18 cellular contexts compared by ENCODE assay signal in the genomic region with DNA sequence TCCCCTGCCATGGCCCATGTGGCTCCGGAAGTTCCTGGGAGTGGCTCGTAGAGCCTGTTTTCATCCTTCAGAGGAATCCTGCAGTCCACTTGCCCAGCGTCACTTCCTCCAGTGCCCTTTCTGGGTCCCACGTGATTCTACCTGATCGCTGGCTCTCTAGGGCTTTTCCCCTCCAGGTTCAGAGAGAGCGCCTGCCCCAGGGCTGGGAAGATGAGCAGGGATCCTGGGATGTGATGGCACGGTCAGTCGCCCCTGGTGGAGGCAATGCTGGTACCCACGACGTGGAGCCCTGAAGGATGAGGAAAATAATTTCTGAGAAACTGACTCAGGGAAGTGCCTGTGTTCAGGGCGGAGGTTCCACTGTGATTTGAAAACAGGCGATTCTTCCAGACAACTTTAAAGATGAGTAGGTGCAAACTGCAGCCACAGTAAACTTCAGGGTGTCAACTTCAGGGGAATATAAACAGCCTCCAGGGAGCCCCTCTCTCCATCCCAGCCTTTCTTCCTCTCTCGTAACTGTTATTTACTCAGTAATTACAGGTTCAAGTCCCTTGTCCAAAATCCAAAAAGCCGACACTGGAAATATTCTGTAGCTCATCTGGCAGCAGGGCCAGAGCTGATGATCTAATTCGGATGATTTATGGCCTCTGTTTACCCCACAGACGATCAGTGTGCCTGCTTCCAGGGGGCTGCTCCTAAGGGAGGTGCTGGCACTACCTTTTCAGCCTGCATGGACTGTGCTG.
"Had no signal": no experiment of that assay in that cellular context is flagged by ENCODE, and none has a peak within 500 bp of the region (broad histone marks: within the 10 kb centered on the region; RNA-seq: fewer than 3 reads in every experiment).

No MANE protein-coding gene starts in this region.

- H3K4me1 ChIP-seq: adrenal gland, left lung, prostate gland had no signal

- DNase-seq: activated CD4-positive, alpha-beta T cell treated with anti-CD3 and anti-CD28 coated beads for 48 hours; activated CD8-positive, alpha-beta T cell treated with anti-CD3 and anti-CD28 coated beads for 36 hours; activated effector memory CD4-positive, alpha-beta T cell treated with anti-CD3 and anti-CD28 coated beads, Interleukin-2, amount 50 U/mL, for 16 hours; activated T-cell treated with anti-CD3 and anti-CD28 coated beads, Interleukin-2, amount 50 U/mL, for 4 hours; adrenal gland; esophagus squamous epithelium; hippocampal formation; kidney; left lung; mammary epithelial cell; natural killer cell; occipital lobe; right cardiac atrium; stimulated activated CD4-positive, alpha-beta T cell treated with anti-CD3 and anti-CD28 coated beads, Interleukin-15, amount 100 ng/mL, for 24 hours; stimulated activated CD4-positive, alpha-beta T cell treated with anti-CD3 and anti-CD28 coated beads, Interleukin-4, amount 100 ng/mL, for 1 hour; stimulated activated naive B cell treated with anti-CD40 and anti-IgM and Interleukin-4, amounts not matched to agents 10 μg/mL and 1 μg/mL and 100 μg/mL, for 72 hours had no signal

- H3K36me3 ChIP-seq: adrenal gland, esophagus squamous epithelium, left lung, prostate gland had no signal

- H3K9me3 ChIP-seq: adrenal gland, esophagus squamous epithelium, left lung, prostate gland had no signal

- H3K27me3 ChIP-seq: adrenal gland, esophagus squamous epithelium, left lung had no signal

- H3K27ac ChIP-seq: adrenal gland, left lung, prostate gland, skin epidermis had no signal

- H3K4me3 ChIP-seq: adrenal gland, esophagus squamous epithelium, left lung, prostate gland, skin epidermis had no signal
